In the genomic region with DNA sequence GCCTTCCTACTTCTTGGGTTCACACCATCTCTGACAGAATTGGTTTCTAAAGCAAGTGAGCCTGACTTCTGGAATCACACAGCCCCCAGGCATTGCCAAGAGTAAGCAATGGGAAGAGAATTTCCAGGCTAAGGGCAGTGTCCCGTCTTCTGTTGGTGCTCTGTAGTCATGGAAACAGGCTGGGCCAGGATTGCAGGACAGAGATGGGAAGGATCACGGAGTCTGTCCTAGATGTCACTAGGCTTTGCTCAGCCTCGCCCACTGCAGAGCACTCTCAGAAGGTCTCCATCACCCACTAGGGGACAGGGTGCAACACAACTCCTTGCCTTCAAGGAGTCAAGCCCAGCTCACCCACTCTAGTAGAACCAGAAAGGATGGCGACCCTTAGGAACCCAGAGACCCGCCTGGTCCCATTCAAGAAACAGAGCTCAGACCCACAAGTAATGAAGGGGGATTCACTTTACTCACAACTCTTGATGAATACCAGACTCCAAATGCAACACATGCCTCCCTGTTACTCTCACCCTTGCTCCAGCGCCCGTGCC, we compare ENCODE assay signal across 1 cellular context.
TF ChIP-seq lines count a peak whose summit lies in the region.

No MANE protein-coding gene starts in this region.

TF ChIP-seq in K562, 482 proteins besides CTCF, POLR2A, EP300 and RAD21:
- TF ChIP-seq RFX1 (IDR thresholded peaks at IDR 0.05): peak; percentile 60
- TF ChIP-seq, protein P1, sequence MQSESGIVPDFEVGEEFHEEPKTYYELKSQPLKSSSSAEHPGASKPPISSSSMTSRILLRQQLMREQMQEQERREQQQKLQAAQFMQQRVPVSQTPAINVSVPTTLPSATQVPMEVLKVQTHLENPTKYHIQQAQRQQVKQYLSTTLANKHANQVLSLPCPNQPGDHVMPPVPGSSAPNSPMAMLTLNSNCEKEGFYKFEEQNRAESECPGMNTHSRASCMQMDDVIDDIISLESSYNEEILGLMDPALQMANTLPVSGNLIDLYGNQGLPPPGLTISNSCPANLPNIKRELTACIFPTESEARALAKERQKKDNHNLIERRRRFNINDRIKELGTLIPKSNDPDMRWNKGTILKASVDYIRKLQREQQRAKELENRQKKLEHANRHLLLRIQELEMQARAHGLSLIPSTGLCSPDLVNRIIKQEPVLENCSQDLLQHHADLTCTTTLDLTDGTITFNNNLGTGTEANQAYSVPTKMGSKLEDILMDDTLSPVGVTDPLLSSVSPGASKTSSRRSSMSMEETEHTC (IDR thresholded peaks at IDR 0.05): no peak
